Comparison of ENCODE assay signal across 8 cellular contexts in the genomic region with DNA sequence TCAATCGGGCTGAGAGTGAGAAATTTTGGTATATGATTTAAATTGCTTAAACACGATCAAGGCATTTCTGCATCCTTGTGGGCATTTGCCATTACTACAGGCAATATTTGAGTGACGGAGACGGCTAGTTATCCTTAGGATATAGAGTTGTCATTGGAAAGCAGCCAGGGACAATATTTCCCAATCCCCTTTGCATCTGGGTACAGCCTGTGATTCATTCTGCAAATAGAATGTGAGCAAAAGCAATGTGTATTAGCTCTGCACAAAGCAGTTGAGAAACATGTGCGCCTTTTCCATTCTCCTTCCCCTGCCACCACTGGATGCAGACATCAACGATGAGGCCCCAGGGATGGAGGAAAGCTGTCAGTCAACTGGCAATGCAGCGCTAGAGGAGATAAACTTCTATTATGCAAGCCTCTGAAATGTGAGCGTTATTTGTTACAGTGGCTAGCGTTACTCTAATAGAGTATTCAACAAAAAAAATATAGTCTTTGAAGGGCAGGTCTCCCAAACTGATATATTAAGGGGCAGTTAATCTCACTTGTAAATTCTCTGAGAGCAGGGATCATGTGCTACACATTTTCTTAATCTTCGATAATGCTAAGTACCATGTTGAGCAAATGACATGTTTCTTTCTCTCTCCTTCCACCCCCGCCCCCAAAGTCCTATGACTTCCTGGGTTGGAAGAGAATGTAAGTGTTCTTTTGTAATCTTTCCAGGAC. TPM values are rescaled to one million over a fixed set of nuclear protein-coding genes. Genes with fewer than 3 reads are reported as not detected.
DNase-seq lines count a peak whose midpoint lies in the region; ATAC-seq and TF ChIP-seq lines count a peak whose summit lies in the region.

No MANE protein-coding gene starts in this region.

- H3K27me3 ChIP-seq in sigmoid colon: no peaks in the 10 kb centered on the region

- peak overlapping the region in 2 of 4 donors; percentile 1 to 38 for H3K27ac ChIP-seq in sigmoid colon

- 23 to 59% methylated on average over 11 of the region's 11 CpGs for WGBS in sigmoid colon, 2 donors

- no peaks in the 10 kb centered on the region for H3K36me3 ChIP-seq in sigmoid colon

- no peak overlapping the region for H3K4me3 ChIP-seq in fibroblast of the aortic adventitia (ENCODE audit: low read depth, low read length)
- no peak overlapping the region for H3K4me3 ChIP-seq in sigmoid colon

- TF ChIP-seq POLR2A in sigmoid colon (IDR thresholded peaks at IDR 0.05): no peak

- peak; percentile 61 for TF ChIP-seq CTCF in fibroblast of the aortic adventitia (IDR thresholded peaks at IDR 0.05; ENCODE audit: insufficient read depth, low read length)
- no peak for TF ChIP-seq CTCF in sigmoid colon (IDR thresholded peaks at IDR 0.05)

- TF ChIP-seq EP300 in sigmoid colon (IDR thresholded peaks at IDR 0.05): peak in 1 of 4 donors; percentile 35

- intact Hi-C loops in sigmoid colon (cut with DNase I): no loop called here

- ATAC-seq in HG02852 (IDR thresholded peaks at IDR 0.05; ENCODE audit: unreplicated experiment) (no peak), HG03108 (IDR thresholded peaks at IDR 0.05; ENCODE audit: unreplicated experiment) (no peak), GM21381 (IDR thresholded peaks at IDR 0.05; ENCODE audit: unreplicated experiment) (no peak)

- H3K4me1 ChIP-seq in sigmoid colon: no peaks in the 10 kb centered on the region

- H3K9me3 ChIP-seq in sigmoid colon: no peaks in the 10 kb centered on the region

- DNase-seq in HK-2 (ENCODE audit: unreplicated experiment) (peak; percentile 53), RKO (ENCODE audit: low spot score) (peak; percentile 94), fibroblast of the aortic adventitia (ENCODE audit: low read depth) (peak; percentile 99), sigmoid colon (peak; percentile 68), SK-N-DZ (ENCODE audit: low spot score) (no peak)

RNA-seq across cellular contexts. Expression of a gene that starts 37.1 kb away (rescaled TPM):
- total RNA-seq in fibroblast of the aortic adventitia (ENCODE audit: low replicate concordance): 29.8 and 53.3 TPM in 2 replicates
- 10 to 100 TPM; 22.8 to 51.0 (median 26.4) TPM for total RNA-seq in sigmoid colon
- 10 to 100 TPM in 1 of 3 donors, 1 to 10 TPM in 2; 4.8 to 13.7 (median 4.9) TPM for polyA plus RNA-seq in sigmoid colon
- polyA plus RNA-seq in SK-N-DZ (2014; cell fraction: cytosol; rRNA removed): 8.1 and 9.0 TPM in 2 replicates
- polyA plus RNA-seq in SK-N-DZ (2014; cell fraction: nucleus; rRNA removed): 8.2 and 14.9 TPM in 2 replicates
